ENCODE assay signal across 8 cellular contexts in genomic region chr3:172152869-172153268, GRCh38.
DNase-seq lines count a peak whose midpoint lies in the region; TF ChIP-seq lines count a peak whose summit lies in the region.

No MANE protein-coding gene starts in this region.

- peak overlapping the region; percentile 56 for H3K4me3 Mint-ChIP-seq in activated naive CD4-positive, alpha-beta T cell treated with anti-CD3 and anti-CD28 coated beads, Interleukin-2, amount 50 U/mL, for 24 hours

- no peak for DNase-seq in activated naive CD4-positive, alpha-beta T cell treated with Interleukin-2 at 50 U/mL for 16 hours
- DNase-seq in choroid plexus epithelial cell (ENCODE audit: low read depth): peak; percentile 72
- DNase-seq in NCI-H1694 treated with DMSO at 0.1 percent for 48 hours (lab: John Stamatoyannopoulos, UW): no peak
- DNase-seq in activated gamma-delta T cell treated with Interleukin-2 at 50 U/mL for 16 hours: no peak
- no peak for DNase-seq in NCI-H2196 (lab: John Stamatoyannopoulos, UW; ENCODE audit: unreplicated experiment)

- H3K36me3 Mint-ChIP-seq in activated naive CD4-positive, alpha-beta T cell treated with anti-CD3 and anti-CD28 coated beads, Interleukin-2, amount 50 U/mL, for 24 hours: peaks cover 8% of the 10 kb centered on the region

- no peaks in the 10 kb centered on the region for H3K9me3 ChIP-seq in mucosa of rectum (ENCODE audit: control insufficient read depth in 2 of 2, low read length in 2 of 2)

- peaks cover 12 to 23% of the 10 kb centered on the region in 2 donors for H3K4me1 ChIP-seq in mucosa of rectum (ENCODE audit: control insufficient read depth in 2 of 2, insufficient read depth in 2 of 2, low read length in 2 of 2)
- H3K4me1 ChIP-seq in urinary bladder (ENCODE audit: insufficient read depth): peaks cover 4% of the 10 kb centered on the region

- no peaks in the 10 kb centered on the region for H3K9me3 Mint-ChIP-seq in activated naive CD4-positive, alpha-beta T cell treated with anti-CD3 and anti-CD28 coated beads, Interleukin-2, amount 50 U/mL, for 24 hours

- H3K27ac ChIP-seq in mucosa of rectum (ENCODE audit: low read depth in 2 of 2, low read length in 2 of 2) (peak overlapping the region; percentile 75 to 81), urinary bladder (ENCODE audit: low read depth) (peak overlapping the region; percentile 79)

- peaks cover 57% of the 10 kb centered on the region for H3K4me1 Mint-ChIP-seq in activated naive CD4-positive, alpha-beta T cell treated with anti-CD3 and anti-CD28 coated beads, Interleukin-2, amount 50 U/mL, for 24 hours

- WGBS in urinary bladder: 19% methylated on average over 7 of the region's 7 CpGs

- TF ChIP-seq CTCF in choroid plexus epithelial cell (conservative IDR thresholded peaks at IDR 0.05; ENCODE audit: low read depth, low read length): no peak

- H3K27ac Mint-ChIP-seq in activated naive CD4-positive, alpha-beta T cell treated with anti-CD3 and anti-CD28 coated beads, Interleukin-2, amount 50 U/mL, for 24 hours: no peak overlapping the region

- no peaks in the 10 kb centered on the region for H3K27me3 Mint-ChIP-seq in activated naive CD4-positive, alpha-beta T cell treated with anti-CD3 and anti-CD28 coated beads, Interleukin-2, amount 50 U/mL, for 24 hours

- H3K4me3 ChIP-seq in choroid plexus epithelial cell (ENCODE audit: low read depth, low read length) (peak overlapping the region; percentile 4), mucosa of rectum (ENCODE audit: low read length in 2 of 2) (no peak overlapping the region), urinary bladder (ENCODE audit: low read depth, low read length) (no peak overlapping the region)

- no peaks in the 10 kb centered on the region for H3K27me3 ChIP-seq in mucosa of rectum (ENCODE audit: control insufficient read depth in 2 of 2, insufficient read depth in 2 of 2, low read length in 2 of 2)

- H3K36me3 ChIP-seq in mucosa of rectum (ENCODE audit: control insufficient read depth in 2 of 2, insufficient read depth in 2 of 2, low read length in 2 of 2) (no peaks in the 10 kb centered on the region), urinary bladder (ENCODE audit: insufficient read depth) (no peaks in the 10 kb centered on the region)

- peak overlapping the region; percentile 34 to 54 for H3K9ac ChIP-seq in mucosa of rectum (ENCODE audit: low read depth in 1 of 2, low read length in 2 of 2)
